19 cellular contexts compared by ENCODE assay signal in the genomic region with DNA sequence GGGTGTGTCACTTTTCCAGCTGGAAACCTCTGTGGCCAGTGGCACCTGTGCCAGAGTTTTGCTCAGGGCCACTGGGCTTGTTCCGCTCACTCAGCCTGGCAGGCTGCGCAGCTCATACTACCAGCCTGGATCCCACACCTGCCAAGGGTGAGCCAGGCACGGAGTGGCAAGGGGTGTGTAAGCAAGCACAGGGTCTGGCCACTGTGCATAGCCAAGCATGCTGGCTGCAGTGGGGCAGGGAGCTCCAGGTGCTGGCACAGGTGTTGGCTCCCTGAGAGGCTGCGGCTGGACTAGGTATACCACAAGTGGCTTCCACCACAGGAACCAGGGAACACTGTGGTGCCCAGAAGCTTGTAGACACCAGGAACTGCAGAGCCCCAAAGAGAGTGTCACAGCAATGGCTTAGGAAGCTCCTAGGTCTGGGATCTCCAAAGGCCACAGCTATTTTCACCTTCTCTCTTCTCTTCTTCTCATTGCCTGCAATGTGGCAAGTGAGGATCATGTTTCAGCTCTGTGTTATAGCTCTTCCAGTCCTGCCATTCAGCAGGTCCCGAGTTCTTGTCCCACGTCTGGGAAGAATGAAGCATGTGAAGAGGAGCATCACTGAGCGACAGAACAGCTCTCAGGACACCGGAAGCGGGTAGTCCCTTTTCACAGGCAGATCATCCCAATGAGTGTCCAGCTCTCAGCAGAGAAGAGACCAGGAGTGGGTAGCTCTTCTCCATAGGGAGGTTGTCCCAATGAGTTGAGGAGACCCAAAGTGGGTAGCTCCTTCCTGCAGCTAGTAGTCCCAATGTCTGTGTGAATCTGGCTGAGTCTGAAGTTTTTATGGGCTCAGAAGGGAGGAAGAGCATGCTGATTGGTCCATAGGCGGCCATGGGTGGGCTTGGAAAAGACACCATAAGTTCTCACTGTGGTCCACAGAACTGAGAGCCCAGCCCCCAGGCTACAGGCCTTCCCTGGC. TPM values are rescaled to one million over a fixed set of nuclear protein-coding genes. Genes with fewer than 3 reads are reported as not detected.
DNase-seq lines count a peak whose midpoint lies in the region; ATAC-seq, FAIRE-seq and TF ChIP-seq lines count a peak whose summit lies in the region.
"Had no signal": no experiment of that assay in that cellular context is flagged by ENCODE, and none has a peak within 500 bp of the region (broad histone marks: within the 10 kb centered on the region; RNA-seq: fewer than 3 reads in every experiment).

No MANE protein-coding gene starts in this region.

- H3K9me3 ChIP-seq in HEK293 (ENCODE audit: control insufficient read depth, insufficient read depth, low read depth, low read length), result no peaks in the 10 kb centered on the region; the same call in 1 of the 2 replicates
- H3K9me3 ChIP-seq in neuronal stem cell (replicated peaks in 1 of 2; ENCODE audit: control insufficient read depth in 2 of 2, insufficient read depth in 1 of 2, low read depth in 1 of 2, low read length in 2 of 2), result peaks cover 18 to 24% of the 10 kb centered on the region in 2 donors
- H3K9me3 ChIP-seq: BE2C had no signal

- H3K27ac ChIP-seq in HEK293 (ENCODE audit: extremely low read depth, low read depth, low read length), result no peak overlapping the region
- H3K27ac ChIP-seq in neuronal stem cell (replicated peaks; ENCODE audit: low read length), result no peak overlapping the region

- no peak overlapping the region for H4K91ac ChIP-seq in neuronal stem cell (ENCODE audit: low read depth, low read length, poor library complexity)

- H3K18ac ChIP-seq in neuronal stem cell (ENCODE audit: low read length), result no peak overlapping the region

- H3K14ac ChIP-seq in neuronal stem cell (ENCODE audit: low read length), result no peak overlapping the region

- DNase-seq in DMS53 (lab: John Stamatoyannopoulos, UW) (peak; percentile 10), DMS53 treated with DMSO at 0.1 percent for 48 hours (lab: John Stamatoyannopoulos, UW; ENCODE audit: unreplicated experiment) (no peak), bronchial epithelial cell (ENCODE audit: low read depth) (no peak), neuronal stem cell (ENCODE audit: low spot score) (no peak)
- DNase-seq: 8988T; BE2C; CD4-positive, alpha-beta memory T cell; DMS79; IMR-90; Karpas-422; NCI-H187; NCI-H226; NCI-H524; PC-3; RPMI8226 had no signal

- H4K8ac ChIP-seq in neuronal stem cell (ENCODE audit: low read depth, low read length), result no peak overlapping the region

- no peak overlapping the region for H2AFZ ChIP-seq in neuronal stem cell (ENCODE audit: low read length)

- H3K4ac ChIP-seq in neuronal stem cell (ENCODE audit: low read length), result no peak overlapping the region

- WGBS in neuronal stem cell (ENCODE audit: extremely low coverage in 2 of 2, insufficient read length in 2 of 2, insufficient replicate concordance in 1 of 2), 2 donors, result no CpG with 5 or more reads among the region's 10 CpGs

- H2BK12ac ChIP-seq in neuronal stem cell (ENCODE audit: low read length), result no peak overlapping the region

- H3K4me3 ChIP-seq in HEK293 (ENCODE audit: low read depth, low read length), result no peak overlapping the region
- H3K4me3 ChIP-seq in bronchial epithelial cell (ENCODE audit: low read depth, low read length), result no peak overlapping the region
- H3K4me3 ChIP-seq in neuronal stem cell (ENCODE audit: low read length in 2 of 2), result no peak overlapping the region

- no peaks in the 10 kb centered on the region for H3K27me3 ChIP-seq in bronchial epithelial cell (ENCODE audit: control insufficient read depth, insufficient read depth, low read length)
- H3K27me3 ChIP-seq in neuronal stem cell (ENCODE audit: control insufficient read depth in 3 of 3, insufficient read depth in 3 of 3, low read depth in 1 of 3, low read length in 3 of 3), result no peaks in the 10 kb centered on the region
- H3K27me3 ChIP-seq: BE2C had no signal

- TF ChIP-seq CTCF in HEK293 (tag by site-specific recombination; IDR thresholded peaks at IDR 0.05) (no peak), bronchial epithelial cell (IDR thresholded peaks at IDR 0.05; ENCODE audit: insufficient read depth, low read length, severe bottlenecking) (no peak)

- no peak overlapping the region for H2BK5ac ChIP-seq in neuronal stem cell (ENCODE audit: low read length)

- peak overlapping the region; percentile 60 for H3K23ac ChIP-seq in neuronal stem cell (ENCODE audit: low read depth, low read length, poor library complexity)

- ATAC-seq in HG02973 (IDR thresholded peaks at IDR 0.05; ENCODE audit: unreplicated experiment) (no peak), HG02678 (IDR thresholded peaks at IDR 0.05; ENCODE audit: unreplicated experiment) (no peak), GM18907 (IDR thresholded peaks at IDR 0.05; ENCODE audit: unreplicated experiment) (no peak)
- ATAC-seq: PC-3 had no signal

- H3K36me3 ChIP-seq in HEK293 (ENCODE audit: control insufficient read depth in 2 of 2, insufficient read depth in 1 of 2, low read length in 2 of 2) (peaks cover 0 to 15% of the 10 kb centered on the region in 2 experiments; a peak in 1 of 3 replicates), bronchial epithelial cell (ENCODE audit: control insufficient read depth, insufficient read depth, low read length) (peaks cover 3% of the 10 kb centered on the region), neuronal stem cell (replicated peaks in 1 of 2; ENCODE audit: control insufficient read depth in 2 of 2, insufficient read depth in 2 of 2, low read length in 2 of 2) (peaks cover 11 to 18% of the 10 kb centered on the region in 2 donors)
- H3K36me3 ChIP-seq: BE2C had no signal

- no peak overlapping the region for H2BK120ac ChIP-seq in neuronal stem cell (ENCODE audit: low read depth, low read length)

- peaks cover 10% of the 10 kb centered on the region for H3K79me1 ChIP-seq in neuronal stem cell (ENCODE audit: low read depth, low read length)

- no peak overlapping the region for H3K9ac ChIP-seq in neuronal stem cell (ENCODE audit: low read depth, low read length, poor library complexity)

- peak; percentile 85 for FAIRE-seq in bronchial epithelial cell (lab: Jason Lieb, UNC)

- no peak overlapping the region for H2BK15ac ChIP-seq in neuronal stem cell (ENCODE audit: low read length)

- CTCF ChIA-PET in HEK293 (lab: Yijun Ruan, JAX), result interaction anchor here (0.6 to 1.0 kb wide), 2 partner anchors 12 to 316 kb away, joined by 3 read pairs; no protein-coding TSS in a partner anchor

- H3K4me1 ChIP-seq in HEK293 (ENCODE audit: control insufficient read depth, insufficient read depth, low read length) (no peaks in the 10 kb centered on the region), neuronal stem cell (ENCODE audit: control insufficient read depth in 2 of 2, insufficient read depth in 1 of 2, low read depth in 1 of 2, low read length in 2 of 2) (no peaks in the 10 kb centered on the region)
- H3K4me1 ChIP-seq: BE2C had no signal

- H3K4me2 ChIP-seq in neuronal stem cell (ENCODE audit: insufficient read depth, low read length, poor library complexity, severe bottlenecking), result no peak overlapping the region

- POLR2A ChIA-PET in HEK293 (lab: Yijun Ruan, JAX), result no interaction called here

- no peak overlapping the region for H2AK5ac ChIP-seq in neuronal stem cell (ENCODE audit: low read depth, low read length)

TF ChIP-seq in HEK293, 187 proteins besides CTCF, POLR2A, EP300 and RAD21 (continues in another document):
- no peak for TF ChIP-seq ZNF133 (tag by site-specific recombination; IDR thresholded peaks at IDR 0.05)
- no peak for TF ChIP-seq ZNF548 (tag by site-specific recombination; IDR thresholded peaks at IDR 0.05)
- peak; percentile 88 for TF ChIP-seq SETDB1 (IDR thresholded peaks at IDR 0.05; ENCODE audit: insufficient read length, low read length)
- TF ChIP-seq ZNF692 (tag by site-specific recombination; IDR thresholded peaks at IDR 0.05), result no peak
- no peak for TF ChIP-seq ZNF211 (tag by site-specific recombination; IDR thresholded peaks at IDR 0.05; ENCODE audit: low read depth)
- no peak for TF ChIP-seq ZNF398 (tag by site-specific recombination; IDR thresholded peaks at IDR 0.05)
- no peak for TF ChIP-seq MZF1 (tag by site-specific recombination; IDR thresholded peaks at IDR 0.05; ENCODE audit: borderline replicate concordance)
- no peak for TF ChIP-seq ZNF544 (tag by site-specific recombination; IDR thresholded peaks at IDR 0.05)
- no peak for TF ChIP-seq ZNF600 (tag by site-specific recombination; IDR thresholded peaks at IDR 0.05)
- TF ChIP-seq ZNF610 (tag by site-specific recombination; IDR thresholded peaks at IDR 0.05; ENCODE audit: borderline replicate concordance), result 0 out of 2 replicates have a peak, but pooled peaks have one; percentile 51

RNA-seq across cellular contexts. Expression of gene WASF1, which starts 41.3 kb away (rescaled TPM):
- 5.4 and 7.1 TPM in 2 replicates for total RNA-seq in bronchial epithelial cell
- 72.7 TPM for polyA plus RNA-seq in neuronal stem cell (2013, experiment 1 of 2)
- 73.6 TPM for polyA plus RNA-seq in neuronal stem cell (2013, experiment 2 of 2)

RNA-seq across cellular contexts. Expression of gene CDC40, which starts 42.0 kb away (rescaled TPM):
- 10.5 and 11.1 TPM in 2 replicates for total RNA-seq in bronchial epithelial cell
- 25.0 TPM for polyA plus RNA-seq in neuronal stem cell (2013, experiment 1 of 2)
- 25.9 TPM for polyA plus RNA-seq in neuronal stem cell (2013, experiment 2 of 2)
